In the genomic region with DNA sequence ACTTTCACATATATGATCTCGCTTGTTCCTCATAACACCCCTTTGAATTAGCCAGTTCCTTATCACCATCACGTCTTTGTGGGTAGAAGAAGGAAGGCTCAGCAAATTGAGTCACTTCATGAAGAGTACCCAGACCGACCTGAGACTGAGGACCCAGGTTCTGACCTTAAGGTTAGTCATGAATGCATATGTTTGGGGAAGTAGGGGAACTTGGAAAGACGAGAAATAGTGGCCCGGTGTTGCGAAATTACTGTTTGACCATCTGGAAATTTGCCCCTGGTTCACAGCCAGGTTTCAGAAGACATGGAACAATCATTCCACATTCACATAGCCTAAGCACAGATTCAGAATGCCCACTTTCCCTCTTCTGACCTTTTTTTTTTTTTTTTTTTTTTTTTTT, we compare ENCODE assay signal across 12 cellular contexts. TPM values are rescaled to one million over a fixed set of nuclear protein-coding genes. Genes with fewer than 3 reads are reported as not detected.
A peak's percentile ranks its signal among the peaks of the same experiment; 100 is the strongest.
DNase-seq lines count a peak whose midpoint lies in the region; ATAC-seq, FAIRE-seq and TF ChIP-seq lines count a peak whose summit lies in the region.
"Had no signal": no experiment of that assay in that cellular context is flagged by ENCODE, and none has a peak within 500 bp of the region (broad histone marks: within the 10 kb centered on the region; RNA-seq: fewer than 3 reads in every experiment).

No MANE protein-coding gene starts in this region.

- TF ChIP-seq CTCF in RWPE1 (conservative IDR thresholded peaks at IDR 0.05; ENCODE audit: low read depth) (no peak), pancreas (IDR thresholded peaks at IDR 0.05) (no peak)

- DNase-seq in Daoy (ENCODE audit: low read depth) = peak; percentile 18
- peak; percentile 45 for DNase-seq in RWPE1 (ENCODE audit: low spot score)
- DNase-seq in fibroblast of the conjunctiva (ENCODE audit: low read depth) = peak; percentile 22
- peak in 5 of 6 donors; percentile 55 to 88 (median 78) for DNase-seq in pancreas
- no peak for DNase-seq in activated T-cell treated with anti-CD3 and anti-CD28 coated beads, Interleukin-2, amount 50 U/mL, for 4 hours
- no peak for DNase-seq in activated naive CD4-positive, alpha-beta T cell treated with anti-CD3 and anti-CD28 coated beads, Interleukin-2, amount 50 U/mL, for 16 hours
- DNase-seq: CD4-positive, alpha-beta memory T cell; NCI-H1105 had no signal

- peak; percentile 69 to 79 (median 77) for ATAC-seq in pancreas
- ATAC-seq in GM19455 (IDR thresholded peaks at IDR 0.05; ENCODE audit: unreplicated experiment) = no peak
- no peak for ATAC-seq in activated T-cell treated with anti-CD3 and anti-CD28 coated beads, Interleukin-2, amount 50 U/mL, for 4 hours
- no peak for ATAC-seq in HG02884 (IDR thresholded peaks at IDR 0.05; ENCODE audit: unreplicated experiment)
- ATAC-seq: left colon had no signal

- H3K4me1 ChIP-seq in pancreas = peaks cover 60 to 78% (median 74%) of the 10 kb centered on the region in 3 donors

- WGBS in pancreas, 2 donors = 17 to 21% methylated on average over 6 of the region's 6 CpGs

- H3K4me1 Mint-ChIP-seq in activated T-cell treated with anti-CD3 and anti-CD28 coated beads, Interleukin-2, amount 50 U/mL, for 4 hours (ENCODE audit: low read depth) = no peaks in the 10 kb centered on the region
- H3K4me1 Mint-ChIP-seq: CD4-positive, alpha-beta memory T cell had no signal

- H3K36me3 Mint-ChIP-seq in activated T-cell treated with anti-CD3 and anti-CD28 coated beads, Interleukin-2, amount 50 U/mL, for 4 hours (ENCODE audit: insufficient read depth) = no peaks in the 10 kb centered on the region
- H3K36me3 Mint-ChIP-seq: CD4-positive, alpha-beta memory T cell had no signal

- H3K27ac ChIP-seq in RWPE1 (no peak overlapping the region), pancreas (peak overlapping the region in 2 of 4 donors; percentile 59 to 76)

- H3K27me3 Mint-ChIP-seq in activated T-cell treated with anti-CD3 and anti-CD28 coated beads, Interleukin-2, amount 50 U/mL, for 4 hours (ENCODE audit: low read depth) = no peaks in the 10 kb centered on the region
- H3K27me3 Mint-ChIP-seq: CD4-positive, alpha-beta memory T cell; dendritic cell treated with granulocyte-macrophage colony-stimulating factor and Interleukin-4, amounts not matched to agents 40 ng/mL and 50 ng/mL, for 4 days had no signal

- POLR2A ChIA-PET in RWPE1 (lab: Yijun Ruan, JAX; ENCODE audit: low non-redundant PET) = no interaction called here

- no peaks in the 10 kb centered on the region for H3K36me3 ChIP-seq in pancreas

- intact Hi-C loops in pancreas (cut with DNase I) = no loop called here

- no peaks in the 10 kb centered on the region for H3K27me3 ChIP-seq in pancreas

- no peaks in the 10 kb centered on the region for H3K9me3 Mint-ChIP-seq in activated T-cell treated with anti-CD3 and anti-CD28 coated beads, Interleukin-2, amount 50 U/mL, for 4 hours
- H3K9me3 Mint-ChIP-seq: dendritic cell treated with granulocyte-macrophage colony-stimulating factor and Interleukin-4, amounts not matched to agents 40 ng/mL and 50 ng/mL, for 4 days had no signal

- no peak overlapping the region for H3K4me3 ChIP-seq in pancreas

- no peaks in the 10 kb centered on the region for H3K9me3 ChIP-seq in pancreas

- FAIRE-seq in pancreas (lab: Jason Lieb, UNC) = no peak

- CTCF ChIA-PET in RWPE1 (lab: Yijun Ruan, JAX) = no interaction called here

- H3K4me3 Mint-ChIP-seq in activated T-cell treated with anti-CD3 and anti-CD28 coated beads, Interleukin-2, amount 50 U/mL, for 4 hours = no peak overlapping the region
- H3K4me3 Mint-ChIP-seq: CD4-positive, alpha-beta memory T cell; dendritic cell treated with granulocyte-macrophage colony-stimulating factor and Interleukin-4, amounts not matched to agents 40 ng/mL and 50 ng/mL, for 4 days had no signal

RNA-seq across cellular contexts. Expression of a gene that starts 59.8 kb away (rescaled TPM):
- total RNA-seq in Daoy (2014; rRNA removed; shearing (Covaris generic)) = 4.5 and 7.3 TPM in 2 replicates
- 100 to 1,000 TPM in 1 of 6 donors, 10 to 100 TPM in 5; 48.6 to 129 (median 60.3) TPM for total RNA-seq in pancreas
- polyA plus RNA-seq in pancreas = 10 to 100 TPM; 41.3 to 57.7 TPM
- total RNA-seq in activated T-cell treated with anti-CD3 and anti-CD28 coated beads, Interleukin-2, amount 50 U/mL, for 4 hours = under 1 TPM; 0.46 to 0.53 (median 0.46) TPM
- total RNA-seq: CD4-positive, alpha-beta memory T cell had no signal
- polyA plus RNA-seq: CD4-positive, alpha-beta memory T cell had no signal

Comparison
In these comparisons a context has a peak if more than half of its experiments do, and no peak if none do; other contexts are left out.
1. DNase-seq: peak in Daoy (single experiment), RWPE1 (single experiment), fibroblast of the conjunctiva (single experiment) and pancreas (5 of 6); none in activated T-cell treated with anti-CD3 and anti-CD28 coated beads, Interleukin-2, amount 50 U/mL, for 4 hours (single experiment) and activated naive CD4-positive, alpha-beta T cell treated with anti-CD3 and anti-CD28 coated beads, Interleukin-2, amount 50 U/mL, for 16 hours (single experiment).
2. ATAC-seq: peak in pancreas (4 of 4); none in GM19455 (single experiment), activated T-cell treated with anti-CD3 and anti-CD28 coated beads, Interleukin-2, amount 50 U/mL, for 4 hours (0 of 2) and HG02884 (single experiment).